In genomic region chr4:169410839-169411770, GRCh38 we compare ENCODE assay signal across 9 cellular contexts.
A peak's percentile ranks its signal among the peaks of the same experiment; 100 is the strongest.
DNase-seq lines count a peak whose midpoint lies in the region; ATAC-seq, FAIRE-seq and TF ChIP-seq lines count a peak whose summit lies in the region.
"Had no signal": no experiment of that assay in that cellular context is flagged by ENCODE, and none has a peak within 500 bp of the region (broad histone marks: within the 10 kb centered on the region; RNA-seq: fewer than 3 reads in every experiment).

No MANE protein-coding gene starts in this region.

- no peaks in the 10 kb centered on the region for H3K9me3 Mint-ChIP-seq in CD8-positive, alpha-beta T cell
- H3K9me3 Mint-ChIP-seq in natural killer cell treated with Interleukin-12 subunit alpha and Interleukin-12 subunit beta and Interleukin-15 and Interleukin-18, amount 100 ng/mL, for 72 hours: no peaks in the 10 kb centered on the region

- no peaks in the 10 kb centered on the region for H4K20me1 ChIP-seq in K562 (replicated peaks; ENCODE audit: control insufficient read depth, insufficient read depth, low read length)

- no peak for TF ChIP-seq CTCF in CD8-positive, alpha-beta T cell (IDR thresholded peaks at IDR 0.05)
- no peak for TF ChIP-seq CTCF in K562 (IDR thresholded peaks at IDR 0.05 in 2 of 3, conservative IDR thresholded peaks at IDR 0.05 in 1 of 3; ENCODE audit: insufficient read depth in 2 of 3, low read depth in 1 of 3, low read length in 3 of 3)

- no peak for TF ChIP-seq RAD21 in K562 (CRISPR knock-in tag; conservative IDR thresholded peaks at IDR 0.05 in 1 of 2, IDR thresholded peaks at IDR 0.05 in 1 of 2)

- no TSS peak for BruUV-seq in K562 (replicated peaks; lab: Mats Ljungman, UMichigan)

- POLR2A ChIA-PET in CD8-positive, alpha-beta T cell (lab: Charles Lee): interaction anchor here (0.6 to 1.6 kb wide), 4 partner anchors 37 to 931 kb away, joined by 3 to 4 read pairs (median 4); partner anchors contain the start of gene CBR4
- POLR2A ChIA-PET in K562 (lab: Yijun Ruan, JAX): interaction anchor here (0.6 kb wide), 1 partner anchor 170 kb away, joined by 3 read pairs; no protein-coding TSS in a partner anchor

- DNase-seq in CD8-positive, alpha-beta T cell: peak; percentile 6 to 69 (median 31)
- DNase-seq in K562 (ENCODE audit: extremely low read depth in 1 of 4, low spot score in 3 of 4): no peak
- DNase-seq in natural killer cell treated with Interleukin-12 subunit alpha and Interleukin-12 subunit beta and Interleukin-15 and Interleukin-18, amount 100 ng/mL, for 72 hours (ENCODE audit: low spot score): peak; percentile 67
- DNase-seq in NCI-H774 (lab: John Stamatoyannopoulos, UW): no peak
- DNase-seq in Right ventricle myocardium superior: no peak

- peaks cover 26% of the 10 kb centered on the region for H3K4me1 Mint-ChIP-seq in CD8-positive, alpha-beta T cell (ENCODE audit: low read depth)
- peaks cover 9 to 25% of the 10 kb centered on the region in 2 donors for H3K4me1 Mint-ChIP-seq in natural killer cell treated with Interleukin-12 subunit alpha and Interleukin-12 subunit beta and Interleukin-15 and Interleukin-18, amount 100 ng/mL, for 72 hours (ENCODE audit: low read depth in 2 of 2)

- ATAC-seq in CD8-positive, alpha-beta T cell: peak; percentile 84
- ATAC-seq in HG03103 (IDR thresholded peaks at IDR 0.05; ENCODE audit: low read depth, unreplicated experiment): peak; percentile 98
- ATAC-seq in SK-N-SH treated with all-trans-retinoic acid at 6 μM for 48 hours: peak; percentile 94
- 0 out of 3 replicates have a peak, but pooled peaks have one; percentile 27 for ATAC-seq in K562
- peak; percentile 95 to 100 for ATAC-seq in natural killer cell treated with Interleukin-12 subunit alpha and Interleukin-12 subunit beta and Interleukin-15 and Interleukin-18, amount 100 ng/mL, for 72 hours
- ATAC-seq in Right ventricle myocardium superior (ENCODE audit: poor library complexity): no peak
- ATAC-seq: Panc1 had no signal

- no peak for TF ChIP-seq EP300 in K562 (IDR thresholded peaks at IDR 0.05; ENCODE audit: low read length)

- H3K36me3 Mint-ChIP-seq in CD8-positive, alpha-beta T cell: peaks cover 7% of the 10 kb centered on the region
- no peaks in the 10 kb centered on the region for H3K36me3 Mint-ChIP-seq in natural killer cell treated with Interleukin-12 subunit alpha and Interleukin-12 subunit beta and Interleukin-15 and Interleukin-18, amount 100 ng/mL, for 72 hours

- H3K27ac Mint-ChIP-seq in CD8-positive, alpha-beta T cell: peak overlapping the region; percentile 80
- peak overlapping the region; percentile 79 to 83 for H3K27ac Mint-ChIP-seq in natural killer cell treated with Interleukin-12 subunit alpha and Interleukin-12 subunit beta and Interleukin-15 and Interleukin-18, amount 100 ng/mL, for 72 hours

- no peak overlapping the region for H3K4me3 ChIP-seq in CD8-positive, alpha-beta T cell (ENCODE audit: low read depth, low read length)
- no peak overlapping the region for H3K4me3 ChIP-seq in K562

- H3K36me3 ChIP-seq in CD8-positive, alpha-beta T cell (ENCODE audit: insufficient read depth, low read length): no peaks in the 10 kb centered on the region
- no peaks in the 10 kb centered on the region for H3K36me3 ChIP-seq in K562 (ENCODE audit: control insufficient read depth, insufficient read depth, low read length)

- H3K27me3 Mint-ChIP-seq in CD8-positive, alpha-beta T cell (ENCODE audit: low read depth): no peaks in the 10 kb centered on the region
- no peaks in the 10 kb centered on the region for H3K27me3 Mint-ChIP-seq in natural killer cell treated with Interleukin-12 subunit alpha and Interleukin-12 subunit beta and Interleukin-15 and Interleukin-18, amount 100 ng/mL, for 72 hours

- 75% methylated on average over 8 of the region's 12 CpGs for WGBS in K562 (ENCODE audit: insufficient coverage, low coverage, missing lambda C conversion rate)

- no peak overlapping the region for H3K4me2 ChIP-seq in K562 (ENCODE audit: insufficient read depth, low read length)

- peaks cover 31% of the 10 kb centered on the region for H3K4me1 ChIP-seq in CD8-positive, alpha-beta T cell (ENCODE audit: insufficient read depth, low read length)
- no peaks in the 10 kb centered on the region for H3K4me1 ChIP-seq in K562 (replicated peaks in 1 of 2; ENCODE audit: control insufficient read depth in 2 of 2, insufficient read depth in 2 of 2, low read length in 2 of 2)

- no peaks in the 10 kb centered on the region for H3K9me1 ChIP-seq in K562 (ENCODE audit: control insufficient read depth, insufficient read depth, low read length)

- TF ChIP-seq POLR2A in GM19193 (IDR thresholded peaks at IDR 0.05; ENCODE audit: extremely low read depth, insufficient read depth, insufficient read length): peak; percentile 45
- TF ChIP-seq POLR2A in K562 (conservative IDR thresholded peaks at IDR 0.05): no peak

- intact Hi-C loops in CD8-positive, alpha-beta T cell (cut with DNase I, micrococcal nuclease): loop anchor here in 1 of 2 experiments (10.0 kb wide), 2 partner anchors 54 to 486 kb away; no protein-coding TSS in a partner anchor
- intact Hi-C loops in K562 (cut with micrococcal nuclease) (no loop called here), Right ventricle myocardium superior (cut with DNase I) (no loop called here)

- H2AFZ ChIP-seq in K562 (ENCODE audit: low read depth, low read length): no peak overlapping the region

- H3K4me3 Mint-ChIP-seq in CD8-positive, alpha-beta T cell: peak overlapping the region; percentile 19
- H3K4me3 Mint-ChIP-seq in natural killer cell treated with Interleukin-12 subunit alpha and Interleukin-12 subunit beta and Interleukin-15 and Interleukin-18, amount 100 ng/mL, for 72 hours: peak overlapping the region; percentile 72

- in situ Hi-C loops in K562 (cut with MboI): no loop called here

- H3K27ac ChIP-seq in CD8-positive, alpha-beta T cell (ENCODE audit: low read depth, low read length): no peak overlapping the region
- no peak overlapping the region for H3K27ac ChIP-seq in K562 (ENCODE audit: extremely low read depth, low read depth, low read length)

- no peaks in the 10 kb centered on the region for H3K79me2 ChIP-seq in K562 (ENCODE audit: control insufficient read depth, insufficient read depth, low read length)

- CTCF ChIA-PET in CD8-positive, alpha-beta T cell (lab: Charles Lee): interaction anchor here (0.6 to 1.1 kb wide), 4 partner anchors 26 to 1191 kb away, joined by 3 read pairs; no protein-coding TSS in a partner anchor
- CTCF ChIA-PET in K562 (lab: Yijun Ruan, JAX; ENCODE audit: low intra/inter-chr PET ratio): no interaction called here

- no peak overlapping the region for H3K9ac ChIP-seq in K562 (ENCODE audit: insufficient read depth in 1 of 2, low read depth in 2 of 2, low read length in 2 of 2)

- H3K27me3 ChIP-seq in CD8-positive, alpha-beta T cell (ENCODE audit: insufficient read depth, low read length): no peaks in the 10 kb centered on the region
- H3K27me3 ChIP-seq in K562 (ENCODE audit: control insufficient read depth in 2 of 2, insufficient read depth in 2 of 2, low read length in 2 of 2): no peaks in the 10 kb centered on the region

- FAIRE-seq in K562 (lab: Jason Lieb, UNC): no peak

- H3K9me3 ChIP-seq in CD8-positive, alpha-beta T cell (ENCODE audit: low read length): no peaks in the 10 kb centered on the region
- H3K9me3 ChIP-seq in K562 (replicated peaks; ENCODE audit: control insufficient read depth, insufficient read depth, low read depth, low read length): no peaks in the 10 kb centered on the region

TF ChIP-seq in SK-N-SH treated with all-trans-retinoic acid at 6 μM for 48 hours, 23 proteins besides CTCF, POLR2A, EP300 and RAD21:
- no peak for TF ChIP-seq ISL1 (CRISPR knock-in tag; IDR thresholded peaks at IDR 0.05)

TF ChIP-seq in K562, 482 proteins besides CTCF, POLR2A, EP300 and RAD21 (continues in another document):
- TF ChIP-seq CXXC5 (CRISPR knock-in tag; IDR thresholded peaks at IDR 0.05) (no peak), ETV1 (tag; conservative IDR thresholded peaks at IDR 0.05; ENCODE audit: low read depth) (no peak), RAD51 (IDR thresholded peaks at IDR 0.05; ENCODE audit: borderline replicate concordance, low read depth) (no peak), USF2 (CRISPR knock-in tag; IDR thresholded peaks at IDR 0.05) (no peak), ZNF311 (CRISPR knock-in tag; IDR thresholded peaks at IDR 0.05) (no peak), THAP12 (CRISPR knock-in tag; IDR thresholded peaks at IDR 0.05) (no peak), HMG20A (CRISPR knock-in tag; conservative IDR thresholded peaks at IDR 0.05) (no peak), SMARCC2 (IDR thresholded peaks at IDR 0.05; ENCODE audit: low read depth) (no peak), ETV5 (CRISPR knock-in tag; IDR thresholded peaks at IDR 0.05; ENCODE audit: low read depth) (no peak)

Comparison
In these comparisons a context has a peak if more than half of its experiments do, and no peak if none do; other contexts are left out.
1. DNase-seq: peak in CD8-positive, alpha-beta T cell (7 of 7) and natural killer cell treated with Interleukin-12 subunit alpha and Interleukin-12 subunit beta and Interleukin-15 and Interleukin-18, amount 100 ng/mL, for 72 hours (single experiment); none in K562 (0 of 4), NCI-H774 (single experiment) and Right ventricle myocardium superior (single experiment).